10 cellular contexts compared by ENCODE assay signal in genomic region chr7:5382281-5383041, GRCh38. TPM values are rescaled to one million over a fixed set of nuclear protein-coding genes. Genes with fewer than 3 reads are reported as not detected.
DNase-seq lines count a peak whose midpoint lies in the region; ATAC-seq and TF ChIP-seq lines count a peak whose summit lies in the region.
"Had no signal": no experiment of that assay in that cellular context is flagged by ENCODE, and none has a peak within 500 bp of the region (broad histone marks: within the 10 kb centered on the region; RNA-seq: fewer than 3 reads in every experiment).

No MANE protein-coding gene starts in this region.

- no peak overlapping the region for H3K9ac ChIP-seq in GM23248
- H3K9ac ChIP-seq in SK-N-SH = no peak overlapping the region

- WGBS in GM23248 (ENCODE audit: low coverage in 1 of 2, low lambda C conversion rate in 2 of 2, missing lambda C conversion rate in 2 of 2), 2 experiments = 58 to 66% methylated on average over 18 to 23 of the region's 23 CpGs
- WGBS in SK-N-SH (ENCODE audit: low lambda C conversion rate) = 80% methylated on average over 20 of the region's 23 CpGs

- DNase-seq in GM23248 (peak; percentile 38), SK-N-SH (peak; percentile 97), fibroblast of villous mesenchyme (ENCODE audit: low read depth) (peak; percentile 25), progenitor cell of endocrine pancreas (ENCODE audit: low spot score, unreplicated experiment) (peak; percentile 44), NCI-H1092 treated with DMSO at 0.1 percent for 48 hours (lab: John Stamatoyannopoulos, UW) (no peak)
- DNase-seq: amniotic stem cell had no signal

- H3K79me2 ChIP-seq in GM23248 (ENCODE audit: insufficient read depth) (peaks cover 100% of the 10 kb centered on the region), SK-N-SH (ENCODE audit: insufficient read depth) (peaks cover 100% of the 10 kb centered on the region)

- no peak for TF ChIP-seq RAD21 in SK-N-SH (IDR thresholded peaks at IDR 0.05; ENCODE audit: low read length)

- H3K27ac ChIP-seq in GM23248 (no peak overlapping the region), SK-N-SH (ENCODE audit: low read depth in 2 of 2, low read length in 1 of 2) (peak overlapping the region in 1 of 2 experiments; percentile 5; a peak in 1 of 4 replicates)

- peak overlapping the region; percentile 41 for H3K27ac Mint-ChIP-seq in progenitor cell of endocrine pancreas

- H2AFZ ChIP-seq in GM23248 (no peak overlapping the region), SK-N-SH (ENCODE audit: low read depth) (no peak overlapping the region)

- CTCF ChIA-PET in SK-N-SH (lab: Yijun Ruan, JAX) = interaction anchor here (0.6 to 4.3 kb wide), 11 partner anchors 12 to 176 kb away, joined by 3 to 34 read pairs (median 3); no protein-coding TSS in a partner anchor

- H3K4me2 ChIP-seq in GM23248 (ENCODE audit: unreplicated experiment) = no peak overlapping the region
- H3K4me2 ChIP-seq in SK-N-SH = no peak overlapping the region

- peaks cover 16% of the 10 kb centered on the region for H3K4me1 Mint-ChIP-seq in progenitor cell of endocrine pancreas (ENCODE audit: low read depth)

- TF ChIP-seq CTCF in SK-N-SH (IDR thresholded peaks at IDR 0.05) (no peak), fibroblast of villous mesenchyme (IDR thresholded peaks at IDR 0.05; ENCODE audit: insufficient read depth, low read depth, low read length) (no peak), progenitor cell of endocrine pancreas (IDR thresholded peaks at IDR 0.05; ENCODE audit: unreplicated experiment) (no peak)

- H3K9me2 ChIP-seq in GM23248 (ENCODE audit: insufficient read depth) (no peaks in the 10 kb centered on the region), SK-N-SH (no peaks in the 10 kb centered on the region)

- POLR2A ChIA-PET in SK-N-SH (lab: Yijun Ruan, JAX) = interaction anchor here (0.6 to 1.0 kb wide), 2 partner anchors 24 to 66 kb away, joined by 4 to 5 read pairs; no protein-coding TSS in a partner anchor

- H3K4me1 ChIP-seq in GM23248 (ENCODE audit: insufficient read depth) (peaks cover 8% of the 10 kb centered on the region; the same call in 1 of the 2 replicates), SK-N-SH (ENCODE audit: control insufficient read depth in 1 of 2, insufficient read depth in 2 of 2, low read depth in 1 of 2, low read length in 1 of 2) (peaks cover 11 to 13% of the 10 kb centered on the region in 2 experiments; a peak in 2 of 4 replicates)

- H4K20me1 ChIP-seq in GM23248 (ENCODE audit: insufficient read depth) (peaks cover 22% of the 10 kb centered on the region), SK-N-SH (ENCODE audit: insufficient read depth) (peaks cover 99% of the 10 kb centered on the region)

- peaks cover 13% of the 10 kb centered on the region for H3K36me3 ChIP-seq in GM23248 (ENCODE audit: low read depth)
- peaks cover 6 to 19% of the 10 kb centered on the region in 2 experiments for H3K36me3 ChIP-seq in SK-N-SH (replicated peaks in 1 of 2; ENCODE audit: control insufficient read depth in 1 of 2, insufficient read depth in 2 of 2, low read length in 1 of 2)

- no peak for TF ChIP-seq EP300 in SK-N-SH (IDR thresholded peaks at IDR 0.05; ENCODE audit: borderline replicate concordance in 1 of 2, low read depth in 1 of 2, low read length in 1 of 2)

- H3K4me3 ChIP-seq in GM23248 = no peak overlapping the region
- no peak overlapping the region; a peak in 1 of 4 replicates for H3K4me3 ChIP-seq in SK-N-SH (ENCODE audit: low read depth in 2 of 2, low read length in 1 of 2)
- H3K4me3 ChIP-seq in fibroblast of villous mesenchyme (ENCODE audit: low read depth, low read length) = no peak overlapping the region

- H3K9me3 ChIP-seq in GM23248 (ENCODE audit: low read depth) (no peaks in the 10 kb centered on the region), SK-N-SH (no peaks in the 10 kb centered on the region)

- H3K9me3 Mint-ChIP-seq in progenitor cell of endocrine pancreas (ENCODE audit: low read depth) = no peaks in the 10 kb centered on the region

- H3K27me3 Mint-ChIP-seq in progenitor cell of endocrine pancreas = no peaks in the 10 kb centered on the region

- H3K36me3 Mint-ChIP-seq in progenitor cell of endocrine pancreas (ENCODE audit: insufficient read depth) = peaks cover 12% of the 10 kb centered on the region

- H3F3A ChIP-seq in GM23248 (ENCODE audit: insufficient read depth) = no peaks in the 10 kb centered on the region
- H3F3A ChIP-seq in SK-N-SH (replicated peaks; ENCODE audit: insufficient read depth) = peaks cover 7% of the 10 kb centered on the region

- in situ Hi-C loops in GM23248 (cut with MboI) = no loop called here

- H3K4me3 Mint-ChIP-seq in progenitor cell of endocrine pancreas (ENCODE audit: low read depth) = no peak overlapping the region

- no peak for ATAC-seq in HG03196 (IDR thresholded peaks at IDR 0.05; ENCODE audit: unreplicated experiment)
- no peak for ATAC-seq in GM18867 (IDR thresholded peaks at IDR 0.05; ENCODE audit: unreplicated experiment)
- ATAC-seq in HG02798 (IDR thresholded peaks at IDR 0.05; ENCODE audit: poor library complexity, unreplicated experiment) = no peak
- ATAC-seq: activated CD4-positive, CD25-positive, alpha-beta regulatory T cell treated with anti-CD3 and anti-CD28 coated beads, Interleukin-2, amount 50 U/mL, for 24 hours had no signal

- H3K27me3 ChIP-seq in GM23248 (replicated peaks; ENCODE audit: insufficient read depth) (no peaks in the 10 kb centered on the region), SK-N-SH (ENCODE audit: insufficient read depth) (no peaks in the 10 kb centered on the region)

TF ChIP-seq in SK-N-SH, 30 proteins besides CTCF, POLR2A, EP300 and RAD21:
- TF ChIP-seq PBX3 (IDR thresholded peaks at IDR 0.05) (no peak), NRF1 (IDR thresholded peaks at IDR 0.05; ENCODE audit: low read depth, low read length) (no peak), TAF1 (IDR thresholded peaks at IDR 0.05; ENCODE audit: borderline replicate concordance, low read depth, low read length) (no peak), MXI1 (IDR thresholded peaks at IDR 0.05; ENCODE audit: low read depth, low read length) (0 out of 2 replicates have a peak, but pooled peaks have one; percentile 12), REST (IDR thresholded peaks at IDR 0.05; ENCODE audit: low read depth, low read length) (no peak), CHD2 (IDR thresholded peaks at IDR 0.05; ENCODE audit: low read length, partially characterized antibody) (no peak)
TF ChIP-seq in SK-N-SH: peak in this region for 1.

RNA-seq across cellular contexts. Expression of gene TNRC18, which starts 41.2 kb away (rescaled TPM):
- 47.4 and 51.8 TPM in 2 replicates for total RNA-seq in GM23248 (2014; rRNA removed; shearing (Covaris generic))
- polyA plus RNA-seq in GM23248 (2016; fragmentation: Nextera tagmentation; extraction: Ambion mirVana) = 3.7 and 4.8 TPM in 2 replicates
- 19.9 and 34.4 TPM in 2 replicates for polyA plus RNA-seq in SK-N-SH (2012; rRNA removed)
- 20.4 and 25.5 TPM in 2 replicates for polyA plus RNA-seq in SK-N-SH (2012; cell fraction: cytosol; rRNA removed)
- polyA plus RNA-seq in SK-N-SH (2012; cell fraction: nucleus; rRNA removed) = 78.0 and 126 TPM in 2 replicates
- total RNA-seq in fibroblast of villous mesenchyme = 54.4 and 78.0 TPM in 2 replicates
- 190 and 197 TPM in 2 replicates for total RNA-seq in progenitor cell of endocrine pancreas
